Comparison of ENCODE assay signal across 2 cellular contexts in the genomic region with DNA sequence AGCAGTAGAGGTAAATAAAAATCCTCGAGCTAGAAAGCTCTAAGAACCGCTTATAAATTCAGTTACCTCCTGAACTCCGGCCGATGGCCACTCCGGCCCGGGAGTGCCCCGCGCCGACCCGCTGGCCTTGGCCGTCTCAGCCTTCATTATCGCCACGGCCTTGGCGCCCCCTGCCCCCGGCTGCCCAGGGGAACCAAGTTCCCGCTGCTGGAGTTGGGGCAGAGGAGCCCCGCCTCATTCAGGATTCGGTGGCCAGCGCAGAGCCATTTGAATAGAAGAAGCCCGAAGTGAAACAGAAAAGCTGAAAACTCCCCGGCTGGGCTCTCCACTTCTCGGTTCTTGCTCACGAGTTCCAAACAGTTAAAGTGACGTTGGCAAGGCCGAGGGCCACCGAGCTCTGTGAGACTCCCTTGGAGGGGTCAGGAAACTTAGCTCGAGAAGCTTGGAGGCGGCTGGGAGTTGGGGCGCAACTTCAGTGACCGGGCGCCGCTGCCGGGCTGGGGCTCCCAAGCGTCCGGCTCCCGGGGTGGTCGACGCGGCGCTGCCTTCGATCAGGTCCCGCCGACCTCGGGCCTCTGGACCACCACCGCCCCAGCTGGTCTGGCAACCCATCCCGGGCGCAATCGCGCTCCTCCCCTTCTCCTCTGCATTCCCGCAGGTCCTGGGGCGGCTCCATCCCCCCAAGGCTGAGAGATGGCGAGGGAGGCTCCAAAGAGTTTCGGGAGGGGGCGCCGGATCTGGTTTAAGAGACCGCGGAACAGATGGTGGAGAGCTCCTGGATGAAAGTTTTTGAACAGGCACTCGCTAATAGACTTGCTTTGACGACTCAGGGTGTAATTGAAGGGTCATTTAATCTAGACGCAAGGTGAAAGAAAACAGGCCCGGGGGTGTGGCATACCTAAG.
TF ChIP-seq lines count a peak whose summit lies in the region.

No MANE protein-coding gene starts in this region.

TF ChIP-seq in IMR-90, 13 proteins besides CTCF, POLR2A, EP300 and RAD21 (continued from another document):
- no peak for TF ChIP-seq MXI1 (IDR thresholded peaks at IDR 0.05; ENCODE audit: borderline replicate concordance, low read depth, low read length)
- TF ChIP-seq RCOR1 (IDR thresholded peaks at IDR 0.05; ENCODE audit: insufficient replicate concordance, low read length) = no peak
- no peak for TF ChIP-seq BHLHE40 (IDR thresholded peaks at IDR 0.05; ENCODE audit: low read depth, low read length)
- TF ChIP-seq, protein P1, sequence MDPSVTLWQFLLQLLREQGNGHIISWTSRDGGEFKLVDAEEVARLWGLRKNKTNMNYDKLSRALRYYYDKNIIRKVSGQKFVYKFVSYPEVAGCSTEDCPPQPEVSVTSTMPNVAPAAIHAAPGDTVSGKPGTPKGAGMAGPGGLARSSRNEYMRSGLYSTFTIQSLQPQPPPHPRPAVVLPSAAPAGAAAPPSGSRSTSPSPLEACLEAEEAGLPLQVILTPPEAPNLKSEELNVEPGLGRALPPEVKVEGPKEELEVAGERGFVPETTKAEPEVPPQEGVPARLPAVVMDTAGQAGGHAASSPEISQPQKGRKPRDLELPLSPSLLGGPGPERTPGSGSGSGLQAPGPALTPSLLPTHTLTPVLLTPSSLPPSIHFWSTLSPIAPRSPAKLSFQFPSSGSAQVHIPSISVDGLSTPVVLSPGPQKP (IDR thresholded peaks at IDR 0.05; ENCODE audit: borderline replicate concordance, low read depth, low read length) = no peak
- no peak for TF ChIP-seq MAFK (IDR thresholded peaks at IDR 0.05; ENCODE audit: low read depth, low read length)
- no peak for TF ChIP-seq CHD1 (IDR thresholded peaks at IDR 0.05; ENCODE audit: low read depth, low read length)
- no peak for TF ChIP-seq RFX5 (IDR thresholded peaks at IDR 0.05; ENCODE audit: low read depth, low read length)
- no peak for TF ChIP-seq FOS (IDR thresholded peaks at IDR 0.05; ENCODE audit: low read depth, low read length)

TF ChIP-seq in HEK293T, 16 proteins besides CTCF, POLR2A, EP300 and RAD21 (continued from another document):
- TF ChIP-seq FOXA1 (IDR thresholded peaks at IDR 0.05) (no peak), TARDBP (IDR thresholded peaks at IDR 0.05) (no peak), ARNT (IDR thresholded peaks at IDR 0.05) (no peak)
- TF ChIP-seq, protein P2, sequence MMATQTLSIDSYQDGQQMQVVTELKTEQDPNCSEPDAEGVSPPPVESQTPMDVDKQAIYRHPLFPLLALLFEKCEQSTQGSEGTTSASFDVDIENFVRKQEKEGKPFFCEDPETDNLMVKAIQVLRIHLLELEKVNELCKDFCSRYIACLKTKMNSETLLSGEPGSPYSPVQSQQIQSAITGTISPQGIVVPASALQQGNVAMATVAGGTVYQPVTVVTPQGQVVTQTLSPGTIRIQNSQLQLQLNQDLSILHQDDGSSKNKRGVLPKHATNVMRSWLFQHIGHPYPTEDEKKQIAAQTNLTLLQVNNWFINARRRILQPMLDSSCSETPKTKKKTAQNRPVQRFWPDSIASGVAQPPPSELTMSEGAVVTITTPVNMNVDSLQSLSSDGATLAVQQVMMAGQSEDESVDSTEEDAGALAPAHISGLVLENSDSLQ (IDR thresholded peaks at IDR 0.05) = no peak
